ENCODE assay signal across 1 cellular context in the genomic region with DNA sequence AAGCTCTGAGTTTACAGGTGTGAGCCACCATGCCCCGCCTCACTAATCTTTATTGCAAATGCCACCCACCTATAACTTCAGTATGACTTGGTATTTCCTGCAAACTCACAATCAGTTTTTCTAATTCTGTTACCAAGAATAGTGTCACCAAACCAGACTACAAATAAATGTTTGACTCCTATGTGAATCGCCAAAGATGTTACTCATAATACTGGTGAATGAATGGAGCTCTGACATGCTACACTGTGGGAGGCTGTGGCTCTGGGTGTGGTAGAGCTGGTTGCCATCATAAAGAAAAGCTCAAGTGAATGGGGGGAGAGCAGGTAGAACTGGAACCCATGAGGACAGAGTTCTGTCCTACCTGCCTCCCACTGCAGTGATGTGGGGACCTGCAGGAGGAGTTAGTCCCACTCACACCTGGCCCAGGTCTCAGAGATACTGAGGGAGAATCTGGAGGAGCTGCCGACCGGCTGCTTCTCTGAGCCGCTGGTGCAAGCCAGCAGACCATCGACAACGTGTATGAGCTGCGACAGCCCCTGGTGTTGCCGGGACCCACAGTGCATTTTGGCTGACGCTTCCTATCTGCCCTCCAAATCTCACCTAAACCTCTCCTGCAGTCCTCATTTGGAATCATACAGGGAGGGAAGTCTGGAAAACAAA.
TF ChIP-seq lines count a peak whose summit lies in the region.

No MANE protein-coding gene starts in this region.

TF ChIP-seq in IMR-90, 13 proteins besides CTCF, POLR2A, EP300 and RAD21 (continued from another document):
- TF ChIP-seq, protein P1, sequence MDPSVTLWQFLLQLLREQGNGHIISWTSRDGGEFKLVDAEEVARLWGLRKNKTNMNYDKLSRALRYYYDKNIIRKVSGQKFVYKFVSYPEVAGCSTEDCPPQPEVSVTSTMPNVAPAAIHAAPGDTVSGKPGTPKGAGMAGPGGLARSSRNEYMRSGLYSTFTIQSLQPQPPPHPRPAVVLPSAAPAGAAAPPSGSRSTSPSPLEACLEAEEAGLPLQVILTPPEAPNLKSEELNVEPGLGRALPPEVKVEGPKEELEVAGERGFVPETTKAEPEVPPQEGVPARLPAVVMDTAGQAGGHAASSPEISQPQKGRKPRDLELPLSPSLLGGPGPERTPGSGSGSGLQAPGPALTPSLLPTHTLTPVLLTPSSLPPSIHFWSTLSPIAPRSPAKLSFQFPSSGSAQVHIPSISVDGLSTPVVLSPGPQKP (IDR thresholded peaks at IDR 0.05; ENCODE audit: borderline replicate concordance, low read depth, low read length) = no peak
- TF ChIP-seq CHD1 (IDR thresholded peaks at IDR 0.05; ENCODE audit: low read depth, low read length) = no peak
- TF ChIP-seq NFE2L2 (IDR thresholded peaks at IDR 0.05; ENCODE audit: low read depth, low read length) = no peak
TF ChIP-seq in IMR-90: peak in this region for 0.
